ENCODE assay signal across 24 cellular contexts in genomic region chr14:36672095-36672494, GRCh38. TPM values are rescaled to one million over a fixed set of nuclear protein-coding genes. Genes with fewer than 3 reads are reported as not detected.
A peak's percentile ranks its signal among the peaks of the same experiment; 100 is the strongest.
DNase-seq lines count a peak whose midpoint lies in the region; ATAC-seq, FAIRE-seq and TF ChIP-seq lines count a peak whose summit lies in the region.
"Had no signal": no experiment of that assay in that cellular context is flagged by ENCODE, and none has a peak within 500 bp of the region (broad histone marks: within the 10 kb centered on the region; RNA-seq: fewer than 3 reads in every experiment).

No MANE protein-coding gene starts in this region.

- H3K4me1 ChIP-seq in esophagus squamous epithelium (peaks cover 0 to 70% (median 0%) of the 10 kb centered on the region in 3 donors), HepG2 (ENCODE audit: insufficient read depth, low read length) (no peaks in the 10 kb centered on the region)
- H3K4me1 ChIP-seq: BLaER1, SJSA1 had no signal

- H3K79me2 ChIP-seq in HepG2 (ENCODE audit: insufficient read depth, low read length), result no peaks in the 10 kb centered on the region

- POLR2A ChIA-PET in HepG2 (lab: Yijun Ruan, JAX), result no interaction called here

- no peaks in the 10 kb centered on the region for H3K9me3 Mint-ChIP-seq in T-helper 2 cell treated with Interferon-gamma antibody and Interleukin-4, amounts not matched to agents 5 μg/mL and 100 μg/mL, for 36 hours

- no peak for ATAC-seq in HepG2

- H3K36me3 Mint-ChIP-seq in T-helper 2 cell treated with Interferon-gamma antibody and Interleukin-4, amounts not matched to agents 5 μg/mL and 100 μg/mL, for 36 hours (ENCODE audit: low read depth), result no peaks in the 10 kb centered on the region
- H3K36me3 Mint-ChIP-seq: CD4-positive, CD25-positive, alpha-beta regulatory T cell had no signal

- peak; percentile 99 for DNase-seq in DMS79 treated with DMSO at 0.1 percent for 48 hours (lab: John Stamatoyannopoulos, UW)
- peak; percentile 44 to 90 (median 63) for DNase-seq in NCI-H1417 (lab: John Stamatoyannopoulos, UW)
- DNase-seq in NCI-H748 (lab: John Stamatoyannopoulos, UW; ENCODE audit: unreplicated experiment), result peak; percentile 85
- DNase-seq in esophagus squamous epithelium (lab: John Stamatoyannopoulos, UW), result no peak
- no peak for DNase-seq in T-helper 2 cell treated with Interferon-gamma antibody and Interleukin-4, amounts not matched to agents 5 μg/mL and 100 μg/mL, for 36 hours (ENCODE audit: low spot score)
- no peak for DNase-seq in HepG2 (ENCODE audit: low spot score)
- DNase-seq in AG08396 (ENCODE audit: low spot score), result no peak
- DNase-seq: CD4-positive, CD25-positive, alpha-beta regulatory T cell; GOT3; HCEC 1CT; Karpas-422; NCI-H1694; NCI-H2029 treated with DMSO at 0.1 percent for 48 hours; NCI-H2227 treated with DMSO at 0.1 percent for 48 hours; NCI-H510A; NCI-H82; Right ventricle myocardium superior; RPMI8226; T-helper 2 cell had no signal

- BruUV-seq in HepG2 (replicated peaks; lab: Mats Ljungman, UMichigan), result no TSS peak

- FAIRE-seq in HepG2 (lab: Jason Lieb, UNC), result no peak
- FAIRE-seq: G401.6 had no signal

- H3K4me2 ChIP-seq in HepG2 (ENCODE audit: low read depth, low read length), result no peak overlapping the region
- H3K4me2 ChIP-seq: BLaER1 had no signal

- intact Hi-C loops in esophagus squamous epithelium (cut with DNase I), result no loop called here
- intact Hi-C loops in HepG2 (cut with micrococcal nuclease; ENCODE audit: unreplicated experiment), result no loop called here

- CTCF ChIA-PET in HepG2 (lab: Yijun Ruan, JAX; ENCODE audit: low intra/inter-chr PET ratio, low total read pairs), result no interaction called here

- TF ChIP-seq POLR2A in esophagus squamous epithelium (IDR thresholded peaks at IDR 0.05), result no peak
- TF ChIP-seq POLR2A in HepG2 (IDR thresholded peaks at IDR 0.05; ENCODE audit: insufficient read depth in 1 of 2, low read depth in 2 of 2, low read length in 2 of 2), result no peak

- WGBS in esophagus squamous epithelium, 2 donors, result 25 to 48% methylated on average over 4 of the region's 4 CpGs
- WGBS in HepG2 (ENCODE audit: low lambda C conversion rate), result 8% methylated on average over 4 of the region's 4 CpGs

- no peak for TF ChIP-seq RAD21 in HepG2 (CRISPR knock-in tag; IDR thresholded peaks at IDR 0.05)

- H3K27ac ChIP-seq in esophagus squamous epithelium, result peak overlapping the region in 3 of 4 donors; percentile 55 to 96 (median 94)
- no peak overlapping the region for H3K27ac ChIP-seq in HepG2 (ENCODE audit: extremely low read length, insufficient read depth, low read length)
- H3K27ac ChIP-seq: BLaER1, HL-60, SJSA1 had no signal

- H2AFZ ChIP-seq in HepG2 (ENCODE audit: low read length), result no peak overlapping the region

- H3K4me3 ChIP-seq in esophagus squamous epithelium (peak overlapping the region in 3 of 4 donors; percentile 3 to 31 (median 8)), HepG2 (replicated peaks in 1 of 3; ENCODE audit: insufficient read depth in 1 of 3, low read depth in 2 of 3, low read length in 3 of 3) (no peak overlapping the region)
- H3K4me3 ChIP-seq: BLaER1, SJSA1 had no signal

- H3K9me3 ChIP-seq in esophagus squamous epithelium (no peaks in the 10 kb centered on the region), HepG2 (ENCODE audit: low read length) (no peaks in the 10 kb centered on the region)
- H3K9me3 ChIP-seq: BLaER1, SJSA1 had no signal

- TF ChIP-seq EP300 in HepG2 (IDR thresholded peaks at IDR 0.05; ENCODE audit: low read depth in 2 of 2, low read length in 2 of 2) (no peak), HepG2 (CRISPR knock-in tag; IDR thresholded peaks at IDR 0.05; ENCODE audit: borderline replicate concordance) (no peak)

- H3K27ac Mint-ChIP-seq in T-helper 2 cell treated with Interferon-gamma antibody and Interleukin-4, amounts not matched to agents 5 μg/mL and 100 μg/mL, for 36 hours, result no peak overlapping the region
- H3K27ac Mint-ChIP-seq: CD4-positive, CD25-positive, alpha-beta regulatory T cell had no signal

- no peaks in the 10 kb centered on the region for H3K4me1 Mint-ChIP-seq in T-helper 2 cell treated with Interferon-gamma antibody and Interleukin-4, amounts not matched to agents 5 μg/mL and 100 μg/mL, for 36 hours (ENCODE audit: low read depth)
- H3K4me1 Mint-ChIP-seq: CD4-positive, CD25-positive, alpha-beta regulatory T cell had no signal

- no peak overlapping the region for H3K9ac ChIP-seq in HepG2 (ENCODE audit: insufficient read depth, low read depth, low read length)
- H3K9ac ChIP-seq: BLaER1 had no signal

- H3K27me3 ChIP-seq in esophagus squamous epithelium (peaks cover 0 to 88% (median 0%) of the 10 kb centered on the region in 4 donors), HepG2 (ENCODE audit: control insufficient read depth in 1 of 2, insufficient read depth in 2 of 2, low read length in 2 of 2) (peaks cover 0 to 14% of the 10 kb centered on the region in 2 experiments; a peak in 3 of 5 replicates)
- H3K27me3 ChIP-seq: BLaER1, SJSA1 had no signal

- H3K4me3 Mint-ChIP-seq in T-helper 2 cell treated with Interferon-gamma antibody and Interleukin-4, amounts not matched to agents 5 μg/mL and 100 μg/mL, for 36 hours, result no peak overlapping the region
- H3K4me3 Mint-ChIP-seq: CD4-positive, CD25-positive, alpha-beta regulatory T cell had no signal

- H3K36me3 ChIP-seq in esophagus squamous epithelium, result peaks cover 0 to 15% (median 0%) of the 10 kb centered on the region in 3 donors
- no peaks in the 10 kb centered on the region for H3K36me3 ChIP-seq in HepG2 (replicated peaks in 1 of 2; ENCODE audit: control insufficient read depth in 1 of 2, insufficient read depth in 2 of 2, low read length in 2 of 2)
- H3K36me3 ChIP-seq: BLaER1 had no signal

- peaks cover 17% of the 10 kb centered on the region for H3K27me3 Mint-ChIP-seq in T-helper 2 cell treated with Interferon-gamma antibody and Interleukin-4, amounts not matched to agents 5 μg/mL and 100 μg/mL, for 36 hours (ENCODE audit: low read depth)

- TF ChIP-seq CTCF in esophagus squamous epithelium (IDR thresholded peaks at IDR 0.05) (no peak), HepG2 (CRISPR knock-in tag; IDR thresholded peaks at IDR 0.05) (no peak)

- in situ Hi-C loops in HepG2 (cut with HindIII; ENCODE audit: extremely low pct_ligation_motif_present, low pct_unique_long_range_greater_than_20kb), result no loop called here

- H4K20me1 ChIP-seq in HepG2 (ENCODE audit: insufficient read depth, low read length), result no peaks in the 10 kb centered on the region
- H4K20me1 ChIP-seq: BLaER1 had no signal

TF ChIP-seq in HepG2, 621 proteins besides CTCF, POLR2A, EP300 and RAD21:
- no peak for TF ChIP-seq KAT2B (IDR thresholded peaks at IDR 0.05; ENCODE audit: borderline replicate concordance, low read depth, low read length)
- TF ChIP-seq NFIB (CRISPR knock-in tag; IDR thresholded peaks at IDR 0.05; ENCODE audit: borderline replicate concordance), result no peak
- no peak for TF ChIP-seq ZNF230 (CRISPR knock-in tag; IDR thresholded peaks at IDR 0.05)
- TF ChIP-seq ELK4 (CRISPR knock-in tag; IDR thresholded peaks at IDR 0.05; ENCODE audit: borderline replicate concordance), result no peak

RNA-seq across cellular contexts. Expression of gene PAX9, which starts 10.4 kb away (rescaled TPM):
- total RNA-seq in esophagus squamous epithelium (100 to 1,000 TPM in 2 of 4 donors, 10 to 100 TPM in 2; 70.1 to 152 (median 100) TPM), HepG2 (2016; rRNA removed; fragmentation: Illumina TruSeq; extraction: Trizol) (not detected in 2 replicates)
- total RNA-seq in HepG2 (2016; cell fraction: cytosol; rRNA removed; fragmentation: Illumina TruSeq; extraction: Trizol; ENCODE audit: low read depth), result not detected in 2 replicates
- total RNA-seq in HepG2 (2016; cell fraction: insoluble cytoplasmic fraction; rRNA removed; fragmentation: Illumina TruSeq; extraction: Trizol), result not detected in 2 replicates
- total RNA-seq in HepG2 (2016; cell fraction: membrane; rRNA removed; fragmentation: Illumina TruSeq; extraction: Trizol), result not detected in 2 replicates
- not detected in 2 replicates for total RNA-seq in HepG2 (2016; cell fraction: nucleus; rRNA removed; fragmentation: Illumina TruSeq; extraction: Trizol)
- polyA plus RNA-seq in HepG2 (2011; rRNA removed), result 0.03 TPM in 2 replicates
- polyA plus RNA-seq in HepG2 (2011; cell fraction: cytosol; rRNA removed), result not detected in 2 replicates
- 0.24 TPM in 1 of 2 replicates, not detected in the other for polyA plus RNA-seq in HepG2 (2011; cell fraction: nucleus; rRNA removed)
- 0.04 and 0.09 TPM in 2 replicates for polyA plus RNA-seq in HepG2 (2012)
- polyA plus RNA-seq in HepG2 (2016; cell fraction: cytosol; fragmentation: Illumina TruSeq; extraction: Trizol; ENCODE audit: low read depth), result not detected in 2 replicates
- polyA plus RNA-seq in HepG2 (2016; cell fraction: insoluble cytoplasmic fraction; fragmentation: Illumina TruSeq; extraction: Trizol; ENCODE audit: low read depth), result not detected in 2 replicates
- polyA plus RNA-seq in HepG2 (2016; cell fraction: membrane; fragmentation: Illumina TruSeq; extraction: Trizol; ENCODE audit: low read depth), result not detected in 2 replicates
- not detected in 2 replicates for polyA plus RNA-seq in HepG2 (2016; cell fraction: nucleus; fragmentation: Illumina TruSeq; extraction: Trizol; ENCODE audit: insufficient read depth, low read depth)
- polyA minus RNA-seq in HepG2 (2011; rRNA and poly(A)+ RNA removed; ENCODE audit: low replicate concordance), result 2.0 TPM in 1 of 2 replicates, not detected in the other
- polyA minus RNA-seq in HepG2 (2011; cell fraction: cytosol; rRNA and poly(A)+ RNA removed), result not detected in 2 replicates
- 0.13 TPM in 1 of 2 replicates, not detected in the other for polyA minus RNA-seq in HepG2 (2011; cell fraction: nucleus; rRNA and poly(A)+ RNA removed)
- total RNA-seq: A172, Right ventricle myocardium superior had no signal

Comparison
In these comparisons a context has a peak if more than half of its experiments do, and no peak if none do; other contexts are left out.
1. DNase-seq: peak in DMS79 treated with DMSO at 0.1 percent for 48 hours (single experiment), NCI-H1417 (3 of 3) and NCI-H748 (single experiment); none in esophagus squamous epithelium (single experiment), T-helper 2 cell treated with Interferon-gamma antibody and Interleukin-4, amounts not matched to agents 5 μg/mL and 100 μg/mL, for 36 hours (single experiment), HepG2 (single experiment) and AG08396 (single experiment).
2. H3K4me3 ChIP-seq: peak in esophagus squamous epithelium (3 of 4); none in HepG2 (0 of 3).
3. RNA of gene PAX9, which starts 10.4 kb away (total RNA-seq): 70.1 to 152 TPM in esophagus squamous epithelium; not detected in HepG2; every median in the first group is over 10 times any median in the second.